Comparison of ENCODE assay signal across 33 cellular contexts in genomic region chrX:44882635-44883034, GRCh38. TPM values are rescaled to one million over a fixed set of nuclear protein-coding genes. Genes with fewer than 3 reads are reported as not detected.
"Had no signal": no experiment of that assay in that cellular context is flagged by ENCODE, and none has a peak within 500 bp of the region (broad histone marks: within the 10 kb centered on the region; RNA-seq: fewer than 3 reads in every experiment).

No MANE protein-coding gene starts in this region.

- H3K4me1 Mint-ChIP-seq: nephron progenitor cell, neural progenitor cell had no signal

- H3K4me3 Mint-ChIP-seq: nephron progenitor cell; neural progenitor cell; stimulated activated naive B cell treated with anti-CD40 and anti-IgM and Interleukin-4, amounts not matched to agents 10 μg/mL and 1 μg/mL and 100 μg/mL, for 72 hours had no signal

- H3K27me3 Mint-ChIP-seq: naive B cell; progenitor cell of endocrine pancreas; stimulated activated naive B cell treated with anti-CD40 and anti-IgM and Interleukin-4, amounts not matched to agents 10 μg/mL and 1 μg/mL and 100 μg/mL, for 72 hours had no signal

- H3K9ac ChIP-seq: neural progenitor cell had no signal

- H3K36me3 ChIP-seq: heart right ventricle, left lung, lower lobe of right lung, neural progenitor cell, ovary, stomach, thyroid gland, transverse colon, upper lobe of right lung had no signal

- ATAC-seq: heart right ventricle; left cardiac atrium; left lung; lower lobe of right lung; natural killer cell; right cardiac atrium; stimulated activated naive B cell treated with anti-CD40 and anti-IgM and Interleukin-4, amounts not matched to agents 10 μg/mL and 1 μg/mL and 100 μg/mL, for 72 hours; stimulated activated naive CD8-positive, alpha-beta T cell treated with anti-CD3 and anti-CD28 coated beads, Interleukin-15, Interleukin-2, amounts not matched to agents 100 U/mL and 50 U/mL, for 24 hours; upper lobe of right lung had no signal

- H3K9me3 ChIP-seq: heart right ventricle, left lung, lower lobe of right lung, ovary, stomach, testis, thyroid gland, transverse colon, upper lobe of right lung had no signal

- DNase-seq: heart right ventricle; islet precursor cell; left cardiac atrium; left lung; lower lobe of right lung; mammary epithelial cell; mesenchymal stem cell; naive B cell; natural killer cell; nephron progenitor cell; ovary; retina; right cardiac atrium; stimulated activated CD4-positive, alpha-beta T cell treated with anti-CD3 and anti-CD28 coated beads, Interleukin-12 subunit alpha, Interleukin-12 subunit beta, amount 100 ng/mL, for 4 hours; stimulated activated CD4-positive, alpha-beta T cell treated with anti-CD3 and anti-CD28 coated beads, Interleukin-15, amount 100 ng/mL, for 24 hours; stimulated activated CD4-positive, alpha-beta T cell treated with anti-CD3 and anti-CD28 coated beads, Interleukin-2, amount 100 ng/mL, for 24 hours; stimulated activated CD4-positive, alpha-beta T cell treated with anti-CD3 and anti-CD28 coated beads, Interleukin-4, amount 100 ng/mL, for 1 hour; stimulated activated naive B cell treated with anti-CD40 and anti-IgM and Interleukin-4, amounts not matched to agents 10 μg/mL and 1 μg/mL and 100 μg/mL, for 72 hours; stimulated activated naive CD8-positive, alpha-beta T cell treated with anti-CD3 and anti-CD28 coated beads, Interleukin-15, Interleukin-2, amounts not matched to agents 100 U/mL and 50 U/mL, for 24 hours; stomach; testis; thyroid gland; transverse colon; upper lobe of right lung had no signal

- H2AFZ ChIP-seq: hepatocyte, neural progenitor cell had no signal

- H3K4me2 ChIP-seq: hepatocyte, neural progenitor cell had no signal

- FAIRE-seq: urothelium cell line had no signal

- H3K27ac Mint-ChIP-seq: nephron progenitor cell; neural progenitor cell; progenitor cell of endocrine pancreas; stimulated activated naive B cell treated with anti-CD40 and anti-IgM and Interleukin-4, amounts not matched to agents 10 μg/mL and 1 μg/mL and 100 μg/mL, for 72 hours had no signal

- H3K27me3 ChIP-seq: heart right ventricle, hepatocyte, left lung, neural progenitor cell, ovary, stomach, testis, thyroid gland, transverse colon, upper lobe of right lung had no signal

- H3K4me3 ChIP-seq: heart right ventricle, hepatocyte, left lung, lower lobe of right lung, neural progenitor cell, ovary, skin epidermis, stomach, testis, thyroid gland, transverse colon, upper lobe of right lung had no signal

- H3K4me1 ChIP-seq: lower lobe of right lung, testis had no signal

- H3K27ac ChIP-seq: heart right ventricle, hepatocyte, left lung, lower lobe of right lung, neural progenitor cell, ovary, skin epidermis, stomach, testis, thyroid gland, transverse colon, upper lobe of right lung had no signal

- H3K9me3 Mint-ChIP-seq: naive B cell; natural killer cell; stimulated activated naive B cell treated with anti-CD40 and anti-IgM and Interleukin-4, amounts not matched to agents 10 μg/mL and 1 μg/mL and 100 μg/mL, for 72 hours had no signal

- H3K36me3 Mint-ChIP-seq: naive B cell, natural killer cell had no signal

RNA-seq across cellular contexts. Expression of gene DUSP21, which starts 38.8 kb away (rescaled TPM):
- total RNA-seq: heart right ventricle, hepatocyte, kidney epithelial cell, left cardiac atrium, left lung, lower lobe of right lung, mammary epithelial cell, mucosa of gallbladder, natural killer cell, omental fat pad, ovary, progenitor cell of endocrine pancreas, right cardiac atrium, stomach, thyroid gland, transverse colon, upper lobe of right lung had no signal
- polyA plus RNA-seq: heart right ventricle, hepatocyte, liver, mammary epithelial cell, ovary, right cardiac atrium, stomach had no signal
